Comparison of ENCODE assay signal across 1 cellular context in genomic region chr6:152267967-152268845, GRCh38.
TF ChIP-seq lines count a peak whose summit lies in the region.

No MANE protein-coding gene starts in this region.

TF ChIP-seq in H1, 55 proteins besides CTCF, POLR2A, EP300 and RAD21 (continued from another document):
- TF ChIP-seq, protein P1, sequence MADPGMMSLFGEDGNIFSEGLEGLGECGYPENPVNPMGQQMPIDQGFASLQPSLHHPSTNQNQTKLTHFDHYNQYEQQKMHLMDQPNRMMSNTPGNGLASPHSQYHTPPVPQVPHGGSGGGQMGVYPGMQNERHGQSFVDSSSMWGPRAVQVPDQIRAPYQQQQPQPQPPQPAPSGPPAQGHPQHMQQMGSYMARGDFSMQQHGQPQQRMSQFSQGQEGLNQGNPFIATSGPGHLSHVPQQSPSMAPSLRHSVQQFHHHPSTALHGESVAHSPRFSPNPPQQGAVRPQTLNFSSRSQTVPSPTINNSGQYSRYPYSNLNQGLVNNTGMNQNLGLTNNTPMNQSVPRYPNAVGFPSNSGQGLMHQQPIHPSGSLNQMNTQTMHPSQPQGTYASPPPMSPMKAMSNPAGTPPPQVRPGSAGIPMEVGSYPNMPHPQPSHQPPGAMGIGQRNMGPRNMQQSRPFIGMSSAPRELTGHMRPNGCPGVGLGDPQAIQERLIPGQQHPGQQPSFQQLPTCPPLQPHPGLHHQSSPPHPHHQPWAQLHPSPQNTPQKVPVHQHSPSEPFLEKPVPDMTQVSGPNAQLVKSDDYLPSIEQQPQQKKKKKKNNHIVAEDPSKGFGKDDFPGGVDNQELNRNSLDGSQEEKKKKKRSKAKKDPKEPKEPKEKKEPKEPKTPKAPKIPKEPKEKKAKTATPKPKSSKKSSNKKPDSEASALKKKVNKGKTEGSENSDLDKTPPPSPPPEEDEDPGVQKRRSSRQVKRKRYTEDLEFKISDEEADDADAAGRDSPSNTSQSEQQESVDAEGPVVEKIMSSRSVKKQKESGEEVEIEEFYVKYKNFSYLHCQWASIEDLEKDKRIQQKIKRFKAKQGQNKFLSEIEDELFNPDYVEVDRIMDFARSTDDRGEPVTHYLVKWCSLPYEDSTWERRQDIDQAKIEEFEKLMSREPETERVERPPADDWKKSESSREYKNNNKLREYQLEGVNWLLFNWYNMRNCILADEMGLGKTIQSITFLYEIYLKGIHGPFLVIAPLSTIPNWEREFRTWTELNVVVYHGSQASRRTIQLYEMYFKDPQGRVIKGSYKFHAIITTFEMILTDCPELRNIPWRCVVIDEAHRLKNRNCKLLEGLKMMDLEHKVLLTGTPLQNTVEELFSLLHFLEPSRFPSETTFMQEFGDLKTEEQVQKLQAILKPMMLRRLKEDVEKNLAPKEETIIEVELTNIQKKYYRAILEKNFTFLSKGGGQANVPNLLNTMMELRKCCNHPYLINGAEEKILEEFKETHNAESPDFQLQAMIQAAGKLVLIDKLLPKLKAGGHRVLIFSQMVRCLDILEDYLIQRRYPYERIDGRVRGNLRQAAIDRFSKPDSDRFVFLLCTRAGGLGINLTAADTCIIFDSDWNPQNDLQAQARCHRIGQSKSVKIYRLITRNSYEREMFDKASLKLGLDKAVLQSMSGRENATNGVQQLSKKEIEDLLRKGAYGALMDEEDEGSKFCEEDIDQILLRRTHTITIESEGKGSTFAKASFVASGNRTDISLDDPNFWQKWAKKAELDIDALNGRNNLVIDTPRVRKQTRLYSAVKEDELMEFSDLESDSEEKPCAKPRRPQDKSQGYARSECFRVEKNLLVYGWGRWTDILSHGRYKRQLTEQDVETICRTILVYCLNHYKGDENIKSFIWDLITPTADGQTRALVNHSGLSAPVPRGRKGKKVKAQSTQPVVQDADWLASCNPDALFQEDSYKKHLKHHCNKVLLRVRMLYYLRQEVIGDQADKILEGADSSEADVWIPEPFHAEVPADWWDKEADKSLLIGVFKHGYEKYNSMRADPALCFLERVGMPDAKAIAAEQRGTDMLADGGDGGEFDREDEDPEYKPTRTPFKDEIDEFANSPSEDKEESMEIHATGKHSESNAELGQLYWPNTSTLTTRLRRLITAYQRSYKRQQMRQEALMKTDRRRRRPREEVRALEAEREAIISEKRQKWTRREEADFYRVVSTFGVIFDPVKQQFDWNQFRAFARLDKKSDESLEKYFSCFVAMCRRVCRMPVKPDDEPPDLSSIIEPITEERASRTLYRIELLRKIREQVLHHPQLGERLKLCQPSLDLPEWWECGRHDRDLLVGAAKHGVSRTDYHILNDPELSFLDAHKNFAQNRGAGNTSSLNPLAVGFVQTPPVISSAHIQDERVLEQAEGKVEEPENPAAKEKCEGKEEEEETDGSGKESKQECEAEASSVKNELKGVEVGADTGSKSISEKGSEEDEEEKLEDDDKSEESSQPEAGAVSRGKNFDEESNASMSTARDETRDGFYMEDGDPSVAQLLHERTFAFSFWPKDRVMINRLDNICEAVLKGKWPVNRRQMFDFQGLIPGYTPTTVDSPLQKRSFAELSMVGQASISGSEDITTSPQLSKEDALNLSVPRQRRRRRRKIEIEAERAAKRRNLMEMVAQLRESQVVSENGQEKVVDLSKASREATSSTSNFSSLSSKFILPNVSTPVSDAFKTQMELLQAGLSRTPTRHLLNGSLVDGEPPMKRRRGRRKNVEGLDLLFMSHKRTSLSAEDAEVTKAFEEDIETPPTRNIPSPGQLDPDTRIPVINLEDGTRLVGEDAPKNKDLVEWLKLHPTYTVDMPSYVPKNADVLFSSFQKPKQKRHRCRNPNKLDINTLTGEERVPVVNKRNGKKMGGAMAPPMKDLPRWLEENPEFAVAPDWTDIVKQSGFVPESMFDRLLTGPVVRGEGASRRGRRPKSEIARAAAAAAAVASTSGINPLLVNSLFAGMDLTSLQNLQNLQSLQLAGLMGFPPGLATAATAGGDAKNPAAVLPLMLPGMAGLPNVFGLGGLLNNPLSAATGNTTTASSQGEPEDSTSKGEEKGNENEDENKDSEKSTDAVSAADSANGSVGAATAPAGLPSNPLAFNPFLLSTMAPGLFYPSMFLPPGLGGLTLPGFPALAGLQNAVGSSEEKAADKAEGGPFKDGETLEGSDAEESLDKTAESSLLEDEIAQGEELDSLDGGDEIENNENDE (IDR thresholded peaks at IDR 0.05; ENCODE audit: insufficient replicate concordance, low read length), result peak; percentile 30
- TF ChIP-seq TAF1 (IDR thresholded peaks at IDR 0.05; ENCODE audit: low read depth, low read length) (no peak), POU5F1 (IDR thresholded peaks at IDR 0.05; ENCODE audit: low read depth, low read length) (peak; percentile 30; the same call in 1 of the 2 replicates), NRF1 (IDR thresholded peaks at IDR 0.05; ENCODE audit: low read depth, low read length) (no peak), TAF7 (optimal IDR thresholded peaks at IDR 0.05; ENCODE audit: borderline replicate concordance, low read depth, low read length) (no peak)
